Comparison of ENCODE assay signal across 1 cellular context in genomic region chr17:7656958-7657715, GRCh38.
TF ChIP-seq lines count a peak whose summit lies in the region.

No MANE protein-coding gene starts in this region.

TF ChIP-seq in WTC11, 78 proteins besides CTCF, POLR2A, EP300 and RAD21 (continued from another document):
- TF ChIP-seq CREM (CRISPR knock-in tag; IDR thresholded peaks at IDR 0.05) (no peak), EMX1 (CRISPR knock-in tag; IDR thresholded peaks at IDR 0.05) (0 out of 2 replicates have a peak, but pooled peaks have one; percentile 32), RELA (CRISPR knock-in tag; IDR thresholded peaks at IDR 0.05; ENCODE audit: borderline replicate concordance) (no peak), MLX (CRISPR knock-in tag; IDR thresholded peaks at IDR 0.05) (no peak), TEAD4 (CRISPR knock-in tag; IDR thresholded peaks at IDR 0.05) (no peak), IRF1 (CRISPR knock-in tag; IDR thresholded peaks at IDR 0.05) (no peak), ZNF281 (CRISPR knock-in tag; IDR thresholded peaks at IDR 0.05) (peak; percentile 90; the same call in 1 of the 2 replicates), CREB1 (CRISPR knock-in tag; IDR thresholded peaks at IDR 0.05) (no peak), ZBTB43 (CRISPR knock-in tag; IDR thresholded peaks at IDR 0.05) (no peak), JUN (CRISPR knock-in tag; IDR thresholded peaks at IDR 0.05) (no peak), ATF2 (CRISPR knock-in tag; IDR thresholded peaks at IDR 0.05; ENCODE audit: borderline replicate concordance, low read depth) (no peak), JAZF1 (CRISPR knock-in tag; IDR thresholded peaks at IDR 0.05) (no peak), ZNF423 (CRISPR knock-in tag; IDR thresholded peaks at IDR 0.05) (no peak), E2F4 (CRISPR knock-in tag; IDR thresholded peaks at IDR 0.05; ENCODE audit: borderline replicate concordance, low read depth) (no peak), ARID4B (CRISPR knock-in tag; IDR thresholded peaks at IDR 0.05; ENCODE audit: borderline replicate concordance) (no peak), NR2C2 (CRISPR knock-in tag; IDR thresholded peaks at IDR 0.05) (no peak), HMGXB4 (CRISPR knock-in tag; IDR thresholded peaks at IDR 0.05) (no peak), MAX (CRISPR knock-in tag; IDR thresholded peaks at IDR 0.05) (peak; percentile 61; the same call in 1 of the 2 replicates), ZMAT4 (CRISPR knock-in tag; IDR thresholded peaks at IDR 0.05) (no peak), NFATC4 (CRISPR knock-in tag; IDR thresholded peaks at IDR 0.05) (no peak), NFE2L1 (CRISPR knock-in tag; IDR thresholded peaks at IDR 0.05) (no peak), CDX4 (CRISPR knock-in tag; IDR thresholded peaks at IDR 0.05; ENCODE audit: borderline replicate concordance) (no peak), ZNF512 (CRISPR knock-in tag; IDR thresholded peaks at IDR 0.05; ENCODE audit: borderline replicate concordance) (no peak), NFYB (CRISPR knock-in tag; conservative IDR thresholded peaks at IDR 0.05; ENCODE audit: low read depth) (no peak), ZNF263 (CRISPR knock-in tag; IDR thresholded peaks at IDR 0.05; ENCODE audit: low read depth) (no peak), TCF7 (CRISPR knock-in tag; IDR thresholded peaks at IDR 0.05; ENCODE audit: low read depth) (no peak), ATF1 (CRISPR knock-in tag; IDR thresholded peaks at IDR 0.05) (no peak), ZBTB21 (CRISPR knock-in tag; IDR thresholded peaks at IDR 0.05; ENCODE audit: borderline replicate concordance) (0 out of 2 replicates have a peak, but pooled peaks have one; percentile 17)
